Comparison of ENCODE assay signal across 34 cellular contexts in genomic region chr1:102318104-102318806, GRCh38.
"Had no signal": no experiment of that assay in that cellular context is flagged by ENCODE, and none has a peak within 500 bp of the region (broad histone marks: within the 10 kb centered on the region; RNA-seq: fewer than 3 reads in every experiment).

No MANE protein-coding gene starts in this region.

- H3K27me3 ChIP-seq: adrenal gland, ascending aorta, body of pancreas, brain microvascular endothelial cell, breast epithelium, cardiac muscle cell had no signal

- H3K9me3 ChIP-seq: adrenal gland, ascending aorta, body of pancreas, breast epithelium had no signal

- H3K27ac ChIP-seq: adrenal gland, ascending aorta, body of pancreas, brain microvascular endothelial cell, breast epithelium, cardiac muscle cell had no signal

- H3K4me3 ChIP-seq: adrenal gland, ascending aorta, body of pancreas, breast epithelium, cardiac muscle cell had no signal

- H3K36me3 ChIP-seq: adrenal gland, ascending aorta, brain microvascular endothelial cell, breast epithelium, cardiac muscle cell had no signal

- FAIRE-seq: astrocyte, bronchial epithelial cell had no signal

- ATAC-seq: activated naive CD4-positive, alpha-beta T cell treated with anti-CD3 and anti-CD28 coated beads, Interleukin-2, amount 50 U/mL, for 72 hours; activated naive CD8-positive, alpha-beta T cell treated with anti-CD3 and anti-CD28 coated beads, Interleukin-2, amount 50 U/mL, for 24 hours; activated T-cell treated with anti-CD3 and anti-CD28 coated beads, Interleukin-2, amount 50 U/mL, for 4 hours; activated T-cell treated with anti-CD3 and anti-CD28 coated beads, Interleukin-2, amount 50 U/mL, for 72 hours; activated T-helper 17 cell treated with anti-CD3 and anti-CD28 coated beads, Interleukin-2, amount 50 U/mL, for 72 hours; body of pancreas had no signal

- DNase-seq: activated effector memory CD4-positive, alpha-beta T cell treated with anti-CD3 and anti-CD28 coated beads, Interleukin-2, amount 50 U/mL, for 16 hours; activated effector memory CD4-positive, alpha-beta T cell treated with Interleukin-2 at 50 U/mL for 16 hours; activated gamma-delta T cell; activated gamma-delta T cell treated with Interleukin-2 at 50 U/mL for 16 hours; activated naive CD4-positive, alpha-beta T cell; activated naive CD4-positive, alpha-beta T cell treated with anti-CD3 and anti-CD28 coated beads for 36 hours; activated naive CD4-positive, alpha-beta T cell treated with anti-CD3 and anti-CD28 coated beads, Interleukin-2, amount 10 ng/mL, durations not matched to agents 7 days and 5 days; activated naive CD4-positive, alpha-beta T cell treated with anti-CD3 and anti-CD28 coated beads, Interleukin-2, amount 50 U/mL, for 16 hours; activated naive CD4-positive, alpha-beta T cell treated with Interleukin-2 at 50 U/mL for 16 hours; activated naive CD8-positive, alpha-beta T cell treated with anti-CD3 and anti-CD28 coated beads for 36 hours; activated naive CD8-positive, alpha-beta T cell treated with anti-CD3 and anti-CD28 coated beads, Interleukin-2, amount 10 ng/mL, durations not matched to agents 7 days and 5 days; activated naive CD8-positive, alpha-beta T cell treated with anti-CD3 and anti-CD28 coated beads, Interleukin-2, amount 50 U/mL, for 24 hours; activated T-cell treated with anti-CD3 and anti-CD28 coated beads, Interleukin-2, amount 50 U/mL, for 1 hour; activated T-cell treated with anti-CD3 and anti-CD28 coated beads, Interleukin-2, amount 50 U/mL, for 24 hours; activated T-cell treated with anti-CD3 and anti-CD28 coated beads, Interleukin-2, amount 50 U/mL, for 4 hours; activated T-cell treated with anti-CD3 and anti-CD28 coated beads, Interleukin-2, amount 50 U/mL, for 48 hours; activated T-cell treated with anti-CD3 and anti-CD28 coated beads, Interleukin-2, amount 50 U/mL, for 72 hours; adrenal gland; amniotic stem cell; amygdala; anterior cingulate cortex; aorta; body of pancreas; brain microvascular endothelial cell; caudate nucleus; central memory CD4-positive, alpha-beta T cell; cerebellar nuclear complex had no signal

- H3K4me1 ChIP-seq: adrenal gland, ascending aorta, body of pancreas, breast epithelium had no signal
